In genomic region chrX:96770315-96770714, GRCh38 we compare ENCODE assay signal across 8 cellular contexts.
A peak's percentile ranks its signal among the peaks of the same experiment; 100 is the strongest.
DNase-seq lines count a peak whose midpoint lies in the region; ATAC-seq and TF ChIP-seq lines count a peak whose summit lies in the region.

No MANE protein-coding gene starts in this region.

- DNase-seq in AG09319 (ENCODE audit: extremely low read depth, low read depth): no peak
- peak; percentile 3 for DNase-seq in SK-N-DZ (ENCODE audit: low spot score)
- DNase-seq in hepatic stellate cell (ENCODE audit: low spot score): peak; percentile 3
- DNase-seq in stimulated activated CD4-positive, alpha-beta T cell treated with anti-CD3 and anti-CD28 coated beads, Interleukin-15, amount 100 ng/mL, for 24 hours: no peak
- no peak for DNase-seq in COR-L47 (lab: John Stamatoyannopoulos, UW)
- DNase-seq in OCI-M2 (lab: John Stamatoyannopoulos, UW; ENCODE audit: unreplicated experiment): no peak

- peak; percentile 43 for TF ChIP-seq CTCF in AG09319 (IDR thresholded peaks at IDR 0.05; ENCODE audit: low read depth, low read length)

- ATAC-seq in GM18867 (IDR thresholded peaks at IDR 0.05; ENCODE audit: unreplicated experiment) (peak; percentile 45), HG02885 (IDR thresholded peaks at IDR 0.05; ENCODE audit: poor library complexity, unreplicated experiment) (no peak)

Comparison
In these comparisons a context has a peak if more than half of its experiments do, and no peak if none do; other contexts are left out.
1. DNase-seq: peak in SK-N-DZ (single experiment) and hepatic stellate cell (single experiment); none in AG09319 (single experiment), stimulated activated CD4-positive, alpha-beta T cell treated with anti-CD3 and anti-CD28 coated beads, Interleukin-15, amount 100 ng/mL, for 24 hours (single experiment), COR-L47 (single experiment) and OCI-M2 (single experiment).